ENCODE assay signal across 16 cellular contexts in genomic region chr5:2186472-2187015, GRCh38.
DNase-seq lines count a peak whose midpoint lies in the region; ATAC-seq and TF ChIP-seq lines count a peak whose summit lies in the region.
"Had no signal": no experiment of that assay in that cellular context is flagged by ENCODE, and none has a peak within 500 bp of the region (broad histone marks: within the 10 kb centered on the region; RNA-seq: fewer than 3 reads in every experiment).

No MANE protein-coding gene starts in this region.

- H2AFZ ChIP-seq in mammary epithelial cell (ENCODE audit: low read depth, low read length) (no peak overlapping the region), neuronal stem cell (ENCODE audit: low read length) (no peak overlapping the region)

- no peak overlapping the region for H3K14ac ChIP-seq in neuronal stem cell (ENCODE audit: low read length)

- H3K27ac ChIP-seq in breast epithelium = no peak overlapping the region
- H3K27ac ChIP-seq in mammary epithelial cell (ENCODE audit: insufficient read depth, low read depth, low read length) = no peak overlapping the region
- H3K27ac ChIP-seq in neuronal stem cell (replicated peaks; ENCODE audit: low read length) = no peak overlapping the region
- no peak overlapping the region for H3K27ac ChIP-seq in vagina
- H3K27ac ChIP-seq: A549 had no signal

- H3K27me3 ChIP-seq in breast epithelium (no peaks in the 10 kb centered on the region), mammary epithelial cell (ENCODE audit: insufficient read depth, low read length) (no peaks in the 10 kb centered on the region), neuronal stem cell (ENCODE audit: control insufficient read depth in 3 of 3, insufficient read depth in 3 of 3, low read depth in 1 of 3, low read length in 3 of 3) (peaks cover 0 to 5% (median 0%) of the 10 kb centered on the region in 3 experiments), vagina (no peaks in the 10 kb centered on the region)

- peak; percentile 2 to 43 for DNase-seq in breast epithelium (ENCODE audit: low spot score in 2 of 2)
- DNase-seq in mammary epithelial cell = no peak
- DNase-seq in ecto neural progenitor cell (ENCODE audit: low spot score) = peak; percentile 32
- DNase-seq in neuronal stem cell (ENCODE audit: low spot score) = no peak
- peak; percentile 47 to 84 for DNase-seq in vagina (ENCODE audit: extremely low spot score in 2 of 2)
- DNase-seq in amygdala (lab: John Stamatoyannopoulos, UW) = no peak
- DNase-seq: C1 segment of cervical spinal cord; CD8-positive, alpha-beta memory T cell; DMS79; KBM-7; NCI-H1105; NCI-H1694 had no signal

- no peaks in the 10 kb centered on the region for H4K20me1 ChIP-seq in mammary epithelial cell (ENCODE audit: insufficient read depth, low read length)

- no peak overlapping the region for H4K8ac ChIP-seq in neuronal stem cell (ENCODE audit: low read depth, low read length)

- H3K4me3 ChIP-seq in breast epithelium = no peak overlapping the region
- no peak overlapping the region for H3K4me3 ChIP-seq in mammary epithelial cell (replicated peaks in 1 of 3; ENCODE audit: insufficient read depth in 1 of 3, low read depth in 2 of 3, low read length in 3 of 3)
- H3K4me3 ChIP-seq in neuronal stem cell (ENCODE audit: low read length in 2 of 2) = no peak overlapping the region
- no peak overlapping the region for H3K4me3 ChIP-seq in vagina
- H3K4me3 ChIP-seq: A549 had no signal

- H3K4ac ChIP-seq in neuronal stem cell (ENCODE audit: low read length) = no peak overlapping the region

- no peak overlapping the region for H2BK5ac ChIP-seq in neuronal stem cell (ENCODE audit: low read length)

- in situ Hi-C loops in mammary epithelial cell (cut with MboI; ENCODE audit: low sequenced_read_pairs in 2 of 2) = no loop called here

- H3K4me1 ChIP-seq in breast epithelium = no peaks in the 10 kb centered on the region
- no peaks in the 10 kb centered on the region for H3K4me1 ChIP-seq in mammary epithelial cell (ENCODE audit: insufficient read depth, low read length)
- peaks cover 0 to 12% of the 10 kb centered on the region in 2 donors for H3K4me1 ChIP-seq in neuronal stem cell (ENCODE audit: control insufficient read depth in 2 of 2, insufficient read depth in 1 of 2, low read depth in 1 of 2, low read length in 2 of 2)
- H3K4me1 ChIP-seq in vagina = no peaks in the 10 kb centered on the region
- H3K4me1 ChIP-seq: A549 had no signal

- dilution Hi-C loops in mammary epithelial cell (cut with HindIII; ENCODE audit: low sequenced_read_pairs) = no loop called here

- H3K9me3 ChIP-seq in breast epithelium = no peaks in the 10 kb centered on the region
- peaks cover 14% of the 10 kb centered on the region for H3K9me3 ChIP-seq in mammary epithelial cell (replicated peaks; ENCODE audit: insufficient read depth, low read length)
- H3K9me3 ChIP-seq in neuronal stem cell (replicated peaks in 1 of 2; ENCODE audit: control insufficient read depth in 2 of 2, insufficient read depth in 1 of 2, low read depth in 1 of 2, low read length in 2 of 2) = peaks cover 0 to 2% of the 10 kb centered on the region in 2 donors
- no peaks in the 10 kb centered on the region for H3K9me3 ChIP-seq in vagina
- H3K9me3 ChIP-seq: A549 had no signal

- no peaks in the 10 kb centered on the region for H3K79me2 ChIP-seq in mammary epithelial cell (ENCODE audit: insufficient read depth, low read length)

- CTCF ChIA-PET in mammary epithelial cell (lab: Charles Lee; ENCODE audit: low non-redundant PET) = no interaction called here

- no TSS peak for BruUV-seq in mammary epithelial cell (replicated peaks; lab: Mats Ljungman, UMichigan)

- no peak overlapping the region for H2BK12ac ChIP-seq in neuronal stem cell (ENCODE audit: low read length)

- 84% methylated on average over 23 of the region's 23 CpGs for WGBS in mammary epithelial cell (ENCODE audit: low coverage, missing lambda C conversion rate)
- no CpG with 5 or more reads among the region's 23 CpGs for WGBS in neuronal stem cell (ENCODE audit: extremely low coverage in 2 of 2, insufficient read length in 2 of 2, insufficient replicate concordance in 1 of 2), 2 donors

- H4K91ac ChIP-seq in neuronal stem cell (ENCODE audit: low read depth, low read length, poor library complexity) = no peak overlapping the region

- no peak overlapping the region for H2BK15ac ChIP-seq in neuronal stem cell (ENCODE audit: low read length)

- intact Hi-C loops in breast epithelium (cut with DNase I; ENCODE audit: low total_unique reads) = no loop called here
- intact Hi-C loops in mammary epithelial cell (cut with micrococcal nuclease) = no loop called here
- intact Hi-C loops in vagina (cut with DNase I) = no loop called here

- no peak for ATAC-seq in HG03378 (IDR thresholded peaks at IDR 0.05; ENCODE audit: unreplicated experiment)
- ATAC-seq: A549, HepG2, Panc1 had no signal

- H3K79me1 ChIP-seq in neuronal stem cell (ENCODE audit: low read depth, low read length) = no peaks in the 10 kb centered on the region

- no peak overlapping the region for H2BK120ac ChIP-seq in neuronal stem cell (ENCODE audit: low read depth, low read length)

- TF ChIP-seq POLR2A in breast epithelium (IDR thresholded peaks at IDR 0.05) (no peak), vagina (IDR thresholded peaks at IDR 0.05) (no peak)

- no peak overlapping the region for H3K23ac ChIP-seq in neuronal stem cell (ENCODE audit: low read depth, low read length, poor library complexity)

- H3K4me2 ChIP-seq in mammary epithelial cell (ENCODE audit: insufficient read depth, low read depth, low read length) (no peak overlapping the region), neuronal stem cell (ENCODE audit: insufficient read depth, low read length, poor library complexity, severe bottlenecking) (no peak overlapping the region)
- H3K4me2 ChIP-seq: A549 had no signal

- H2AK5ac ChIP-seq in neuronal stem cell (ENCODE audit: low read depth, low read length) = no peak overlapping the region

- H3K36me3 ChIP-seq in breast epithelium (no peaks in the 10 kb centered on the region), mammary epithelial cell (ENCODE audit: insufficient read depth, low read length) (no peaks in the 10 kb centered on the region), neuronal stem cell (replicated peaks in 1 of 2; ENCODE audit: control insufficient read depth in 2 of 2, insufficient read depth in 2 of 2, low read length in 2 of 2) (no peaks in the 10 kb centered on the region), vagina (no peaks in the 10 kb centered on the region)

- peak overlapping the region; percentile 3 for H3K18ac ChIP-seq in neuronal stem cell (ENCODE audit: low read length)

- TF ChIP-seq CTCF in breast epithelium (IDR thresholded peaks at IDR 0.05) (no peak), mammary epithelial cell (conservative IDR thresholded peaks at IDR 0.05 in 1 of 2, IDR thresholded peaks at IDR 0.05 in 1 of 2; ENCODE audit: extremely low read depth in 1 of 2, insufficient read depth in 1 of 2, low read depth in 1 of 2, low read length in 2 of 2) (no peak), vagina (IDR thresholded peaks at IDR 0.05) (no peak)

- H3K9ac ChIP-seq in mammary epithelial cell (ENCODE audit: insufficient read depth, low read length) = no peak overlapping the region
- no peak overlapping the region for H3K9ac ChIP-seq in neuronal stem cell (ENCODE audit: low read depth, low read length, poor library complexity)

Comparison
In these comparisons a context has a peak if more than half of its experiments do, and no peak if none do; other contexts are left out.
1. DNase-seq: peak in breast epithelium (2 of 2), ecto neural progenitor cell (single experiment) and vagina (2 of 2); none in mammary epithelial cell (single experiment), neuronal stem cell (single experiment) and amygdala (0 of 56).